ENCODE assay signal across 19 cellular contexts in genomic region chr11:88157401-88157800, GRCh38. TPM values are rescaled to one million over a fixed set of nuclear protein-coding genes. Genes with fewer than 3 reads are reported as not detected.
A peak's percentile ranks its signal among the peaks of the same experiment; 100 is the strongest.
DNase-seq lines count a peak whose midpoint lies in the region; ATAC-seq and TF ChIP-seq lines count a peak whose summit lies in the region.
"Had no signal": no experiment of that assay in that cellular context is flagged by ENCODE, and none has a peak within 500 bp of the region (broad histone marks: within the 10 kb centered on the region; RNA-seq: fewer than 3 reads in every experiment).

No MANE protein-coding gene starts in this region.

- H3K4me1 Mint-ChIP-seq in WTC11: peaks cover 12% of the 10 kb centered on the region
- H3K4me1 Mint-ChIP-seq: CD4-positive, alpha-beta memory T cell had no signal

- H3K27ac Mint-ChIP-seq in WTC11: 0 out of 2 replicates have a peak overlapping the region, but pooled peaks have one; percentile 4
- H3K27ac Mint-ChIP-seq: CD4-positive, alpha-beta memory T cell; HFFc6 had no signal

- H3K36me3 Mint-ChIP-seq in WTC11: peaks cover 51% of the 10 kb centered on the region

- TF ChIP-seq CTCF in AG09319 (IDR thresholded peaks at IDR 0.05; ENCODE audit: low read depth, low read length): no peak
- no peak for TF ChIP-seq CTCF in WTC11 (IDR thresholded peaks at IDR 0.05)
- TF ChIP-seq CTCF in osteoblast (IDR thresholded peaks at IDR 0.05; ENCODE audit: extremely low read depth, low read depth, low read length): no peak

- no peak overlapping the region for H3K27ac ChIP-seq in osteoblast (ENCODE audit: low read depth, low read length)
- H3K27ac ChIP-seq: A549 had no signal

- H3K27me3 Mint-ChIP-seq in WTC11 (ENCODE audit: low read depth): no peaks in the 10 kb centered on the region; the same call in 1 of the 2 replicates

- no peaks in the 10 kb centered on the region for H3K36me3 ChIP-seq in osteoblast (ENCODE audit: insufficient read depth, low read length)
- H3K36me3 ChIP-seq: HAP-1 had no signal

- DNase-seq in AG09319 (ENCODE audit: extremely low read depth, low read depth): peak; percentile 28
- DNase-seq in WTC11 (ENCODE audit: low spot score): no peak
- DNase-seq in fibroblast of gingiva (ENCODE audit: low read depth): peak; percentile 57
- DNase-seq in osteoblast (ENCODE audit: insufficient read length, low spot score, missing footprints): no peak
- DNase-seq in activated T-cell treated with anti-CD3 and anti-CD28 coated beads for 4 hours: no peak
- DNase-seq in NK-92 treated with Interleukin-12 subunit alpha and Interleukin-12 subunit beta, amount 100 ng/mL, for 24 hours (lab: John Stamatoyannopoulos, UW): no peak
- DNase-seq: 8988T; ACHN; C1 segment of cervical spinal cord; Calu3; CD4-positive, alpha-beta memory T cell; COR-L47; DMS53; DMS79 treated with DMSO at 0.1 percent for 48 hours; HFFc6 had no signal

- no peak overlapping the region for H3K4me2 ChIP-seq in osteoblast (ENCODE audit: insufficient read depth, low read length)
- H3K4me2 ChIP-seq: A549, GM23338 had no signal

- ATAC-seq in WTC11 (no peak), HG03457 (IDR thresholded peaks at IDR 0.05; ENCODE audit: unreplicated experiment) (no peak)
- ATAC-seq: A549, GM23338 had no signal

- H3K4me3 ChIP-seq in osteoblast (ENCODE audit: insufficient read depth, low read length): no peak overlapping the region
- H3K4me3 ChIP-seq: A549, GM23338, HAP-1 had no signal

- CTCF ChIA-PET in WTC11 (lab: Charles Lee): no interaction called here

- H3K79me2 ChIP-seq in osteoblast (ENCODE audit: insufficient read depth, low read length): no peaks in the 10 kb centered on the region

- H3K4me3 Mint-ChIP-seq in WTC11: no peak overlapping the region
- H3K4me3 Mint-ChIP-seq: CD4-positive, alpha-beta memory T cell; GM23338; HFFc6 had no signal

- no peaks in the 10 kb centered on the region for H4K20me1 ChIP-seq in osteoblast (ENCODE audit: insufficient read depth, low read length)

- peaks cover 4% of the 10 kb centered on the region for H3K4me1 ChIP-seq in osteoblast (ENCODE audit: insufficient read depth, low read length)
- H3K4me1 ChIP-seq: A549, HAP-1 had no signal

- POLR2A ChIA-PET in WTC11 (lab: Charles Lee): no interaction called here

- peaks cover 2% of the 10 kb centered on the region for H3K9me3 ChIP-seq in osteoblast (ENCODE audit: low read depth, low read length)
- H3K9me3 ChIP-seq: HAP-1 had no signal

- peak overlapping the region; percentile 37 for H2AFZ ChIP-seq in osteoblast (ENCODE audit: low read length)
- H2AFZ ChIP-seq: GM23338 had no signal

- peaks cover 51% of the 10 kb centered on the region for H3K9me3 Mint-ChIP-seq in WTC11

- H3K27me3 ChIP-seq in osteoblast (ENCODE audit: insufficient read depth, low read length): no peaks in the 10 kb centered on the region

TF ChIP-seq in WTC11, 78 proteins besides CTCF, POLR2A, EP300 and RAD21:
- TF ChIP-seq CREM (CRISPR knock-in tag; IDR thresholded peaks at IDR 0.05) (no peak), SMAD3 (CRISPR knock-in tag; IDR thresholded peaks at IDR 0.05; ENCODE audit: borderline replicate concordance) (no peak)

RNA-seq across cellular contexts. Expression of gene RAB38, which starts 17.8 kb away (rescaled TPM):
- total RNA-seq in WTC11 (2021) (13.3 to 18.4 TPM (median 17.5 TPM) in 3 replicates), osteoblast (0.59 and 1.1 TPM in 2 replicates)

Comparison
In these comparisons a context has a peak if more than half of its experiments do, and no peak if none do; other contexts are left out.
1. DNase-seq: peak in AG09319 (single experiment) and fibroblast of gingiva (single experiment); none in WTC11 (single experiment), osteoblast (single experiment), activated T-cell treated with anti-CD3 and anti-CD28 coated beads for 4 hours (single experiment) and NK-92 treated with Interleukin-12 subunit alpha and Interleukin-12 subunit beta, amount 100 ng/mL, for 24 hours (single experiment).